Comparison of ENCODE assay signal across 20 cellular contexts in genomic region chr7:2662273-2663120, GRCh38. TPM values are rescaled to one million over a fixed set of nuclear protein-coding genes. Genes with fewer than 3 reads are reported as not detected.
DNase-seq lines count a peak whose midpoint lies in the region; ATAC-seq and TF ChIP-seq lines count a peak whose summit lies in the region.
"Had no signal": no experiment of that assay in that cellular context is flagged by ENCODE, and none has a peak within 500 bp of the region (broad histone marks: within the 10 kb centered on the region; RNA-seq: fewer than 3 reads in every experiment).

No MANE protein-coding gene starts in this region.

- H4K20me1 ChIP-seq in neural progenitor cell (ENCODE audit: low read depth): no peaks in the 10 kb centered on the region

- peaks cover 67% of the 10 kb centered on the region for H3K36me3 Mint-ChIP-seq in dendritic cell treated with granulocyte-macrophage colony-stimulating factor and Interleukin-4, amounts not matched to agents 40 ng/mL and 50 ng/mL, for 4 days (ENCODE audit: low read depth)
- H3K36me3 Mint-ChIP-seq in neural progenitor cell: peaks cover 2% of the 10 kb centered on the region

- peak; percentile 23 for DNase-seq in left cardiac atrium
- no peak for DNase-seq in Right ventricle myocardium inferior (ENCODE audit: missing footprints)
- DNase-seq in neural progenitor cell (ENCODE audit: low spot score): no peak
- no peak for DNase-seq in vagina (ENCODE audit: extremely low spot score in 2 of 2)
- no peak for DNase-seq in tibial artery
- DNase-seq: 8988T, DMS153, EL, H7, IMR-90, Kasumi-1, NCI-H1417, NCI-H2029, NCI-H2171 treated with DMSO at 0.1 percent for 48 hours, NCI-H774 had no signal

- TF ChIP-seq CTCF in neural progenitor cell (IDR thresholded peaks at IDR 0.05) (no peak), vagina (IDR thresholded peaks at IDR 0.05) (no peak), tibial artery (IDR thresholded peaks at IDR 0.05) (no peak)

- H3K79me2 ChIP-seq in neural progenitor cell (ENCODE audit: low read depth): no peaks in the 10 kb centered on the region

- H2AFZ ChIP-seq in neural progenitor cell (replicated peaks): no peak overlapping the region

- no peak overlapping the region for H3K4me2 ChIP-seq in neural progenitor cell

- ATAC-seq in left cardiac atrium: peak in 1 of 2 donors; percentile 4
- no peak for ATAC-seq in Right ventricle myocardium inferior
- no peak for ATAC-seq in GM19467 (IDR thresholded peaks at IDR 0.05; ENCODE audit: unreplicated experiment)
- no peak for ATAC-seq in HG03139 (IDR thresholded peaks at IDR 0.05; ENCODE audit: unreplicated experiment)

- TF ChIP-seq POLR2A in vagina (IDR thresholded peaks at IDR 0.05): no peak

- no peak overlapping the region for H3K4me3 ChIP-seq in neural progenitor cell
- H3K4me3 ChIP-seq in vagina: no peak overlapping the region
- H3K4me3 ChIP-seq in tibial artery: no peak overlapping the region
- H3K4me3 ChIP-seq: BLaER1 treated with 17β-estradiol and CSF1 and Interleukin-3, amounts not matched to agents 10 nM and 100 nM had no signal

- no peaks in the 10 kb centered on the region for H3K4me1 ChIP-seq in neural progenitor cell
- H3K4me1 ChIP-seq in vagina: peaks cover 24% of the 10 kb centered on the region
- H3K4me1 ChIP-seq in tibial artery: peaks cover 0 to 12% (median 7%) of the 10 kb centered on the region in 4 donors

- no peaks in the 10 kb centered on the region for H3K9me3 Mint-ChIP-seq in dendritic cell treated with granulocyte-macrophage colony-stimulating factor and Interleukin-4, amounts not matched to agents 40 ng/mL and 50 ng/mL, for 4 days
- no peaks in the 10 kb centered on the region for H3K9me3 Mint-ChIP-seq in neural progenitor cell

- H3K36me3 ChIP-seq in neural progenitor cell (no peaks in the 10 kb centered on the region), vagina (no peaks in the 10 kb centered on the region), tibial artery (peaks cover 0 to 51% (median 37%) of the 10 kb centered on the region in 3 donors)

- H3K27ac ChIP-seq in neural progenitor cell (peak overlapping the region; percentile 29), vagina (peak overlapping the region; percentile 37), tibial artery (no peak overlapping the region)

- intact Hi-C loops in left cardiac atrium (cut with DNase I) (no loop called here), Right ventricle myocardium inferior (cut with DNase I) (loop anchor here (5.0 kb wide), 1 partner anchor 55 kb away; no protein-coding TSS in a partner anchor), vagina (cut with DNase I) (no loop called here), tibial artery (cut with DNase I; ENCODE audit: low total_unique reads) (no loop called here)
- intact Hi-C loops in dendritic cell treated with granulocyte-macrophage colony-stimulating factor and Interleukin-4, amounts not matched to agents 40 ng/mL and 50 ng/mL, for 4 days (cut with micrococcal nuclease): no loop called here

- no peaks in the 10 kb centered on the region for H3F3A ChIP-seq in neural progenitor cell (ENCODE audit: low read depth)

- H3K27me3 ChIP-seq in neural progenitor cell (no peaks in the 10 kb centered on the region), vagina (no peaks in the 10 kb centered on the region), tibial artery (no peaks in the 10 kb centered on the region)
- H3K27me3 ChIP-seq: BLaER1 treated with 17β-estradiol and CSF1 and Interleukin-3, amounts not matched to agents 10 nM and 100 nM had no signal

- no peaks in the 10 kb centered on the region for H3K9me3 ChIP-seq in neural progenitor cell (ENCODE audit: low read depth)
- H3K9me3 ChIP-seq in vagina: no peaks in the 10 kb centered on the region
- H3K9me3 ChIP-seq in tibial artery: no peaks in the 10 kb centered on the region
- H3K9me3 ChIP-seq: BLaER1 treated with 17β-estradiol and CSF1 and Interleukin-3, amounts not matched to agents 10 nM and 100 nM had no signal

- no peak overlapping the region for H3K4me3 Mint-ChIP-seq in dendritic cell treated with granulocyte-macrophage colony-stimulating factor and Interleukin-4, amounts not matched to agents 40 ng/mL and 50 ng/mL, for 4 days
- no peak overlapping the region for H3K4me3 Mint-ChIP-seq in neural progenitor cell

- H3K27ac Mint-ChIP-seq in dendritic cell treated with granulocyte-macrophage colony-stimulating factor and Interleukin-4, amounts not matched to agents 40 ng/mL and 50 ng/mL, for 4 days: peak overlapping the region; percentile 45
- H3K27ac Mint-ChIP-seq in neural progenitor cell: no peak overlapping the region

- peaks cover 37% of the 10 kb centered on the region for H3K4me1 Mint-ChIP-seq in dendritic cell treated with granulocyte-macrophage colony-stimulating factor and Interleukin-4, amounts not matched to agents 40 ng/mL and 50 ng/mL, for 4 days (ENCODE audit: low read depth)
- H3K4me1 Mint-ChIP-seq in neural progenitor cell: no peaks in the 10 kb centered on the region

- H3K27me3 Mint-ChIP-seq in dendritic cell treated with granulocyte-macrophage colony-stimulating factor and Interleukin-4, amounts not matched to agents 40 ng/mL and 50 ng/mL, for 4 days: peaks cover 18% of the 10 kb centered on the region
- peaks cover 14% of the 10 kb centered on the region for H3K27me3 Mint-ChIP-seq in neural progenitor cell (ENCODE audit: insufficient read depth, low read depth)

- no peak overlapping the region for H3K9ac ChIP-seq in neural progenitor cell

RNA-seq across cellular contexts. Expression of gene AMZ1, which starts 25.5 kb away (rescaled TPM):
- under 1 TPM; 0.27 to 0.34 TPM for total RNA-seq in left cardiac atrium
- 0.05 TPM for total RNA-seq in Right ventricle myocardium inferior
- 0.09 TPM in 1 of 2 replicates, not detected in the other for total RNA-seq in neural progenitor cell (ENCODE audit: low replicate concordance)
- 1.2 TPM for total RNA-seq in vagina
- total RNA-seq: NCI-H460 had no signal

RNA-seq across cellular contexts. Expression of gene TTYH3, which starts 30.7 kb away (rescaled TPM):
- total RNA-seq in left cardiac atrium (10 to 100 TPM; 30.3 to 38.7 TPM), Right ventricle myocardium inferior (15.8 TPM), neural progenitor cell (ENCODE audit: low replicate concordance) (13.2 and 60.0 TPM in 2 replicates), vagina (33.9 TPM)

Comparison
In these comparisons a context has a peak if more than half of its experiments do, and no peak if none do; other contexts are left out.
1. H3K27ac ChIP-seq: peak in neural progenitor cell (single experiment) and vagina (single experiment); none in tibial artery (0 of 2).